Comparison of ENCODE assay signal across 21 cellular contexts in genomic region chr19:18604820-18605159, GRCh38. TPM values are rescaled to one million over a fixed set of nuclear protein-coding genes. Genes with fewer than 3 reads are reported as not detected.
DNase-seq lines count a peak whose midpoint lies in the region; ATAC-seq and TF ChIP-seq lines count a peak whose summit lies in the region.
"Had no signal": no experiment of that assay in that cellular context is flagged by ENCODE, and none has a peak within 500 bp of the region (broad histone marks: within the 10 kb centered on the region; RNA-seq: fewer than 3 reads in every experiment).

No MANE protein-coding gene starts in this region.

- TF ChIP-seq CTCF in GM23338 (conservative IDR thresholded peaks at IDR 0.05; ENCODE audit: low read depth in 2 of 2) (no peak), coronary artery (IDR thresholded peaks at IDR 0.05) (no peak), osteoblast (IDR thresholded peaks at IDR 0.05; ENCODE audit: extremely low read depth, low read depth, low read length) (no peak), H9 (conservative IDR thresholded peaks at IDR 0.05) (no peak)

- no peak overlapping the region for H3K4ac ChIP-seq in H9 (ENCODE audit: low read depth, low read length)

- H3K18ac ChIP-seq in H9 (ENCODE audit: insufficient read length, low read depth, low read length): no peak overlapping the region

- H3K23ac ChIP-seq in H9 (ENCODE audit: insufficient read length, low read depth, low read length): no peak overlapping the region

- H3K14ac ChIP-seq in H9 (ENCODE audit: insufficient read depth, low read length): no peak overlapping the region

- H3K79me1 ChIP-seq in H9 (ENCODE audit: insufficient read depth, low read depth, low read length, poor library complexity, severe bottlenecking): no peaks in the 10 kb centered on the region

- no peak overlapping the region for H4K5ac ChIP-seq in H9 (ENCODE audit: insufficient read length, low read depth, low read length)

- H3T11ph ChIP-seq in H9 (ENCODE audit: low read length): no peak overlapping the region

- H3K4me1 Mint-ChIP-seq in GM23338 (peaks cover 35% of the 10 kb centered on the region), H9 (peaks cover 28 to 39% of the 10 kb centered on the region in 2 experiments)
- H3K4me1 Mint-ChIP-seq in stimulated activated naive B cell treated with anti-CD40 and anti-IgM and Interleukin-4, amounts not matched to agents 10 μg/mL and 1 μg/mL and 100 μg/mL, for 72 hours: peaks cover 12 to 35% of the 10 kb centered on the region in 2 donors

- no CpG with 5 or more reads among the region's 10 CpGs for WGBS in H9 (ENCODE audit: extremely low coverage, insufficient read length, low lambda C conversion rate)

- H3K4me2 ChIP-seq in GM23338 (peak overlapping the region; percentile 96), osteoblast (ENCODE audit: insufficient read depth, low read length) (peak overlapping the region; percentile 32), H9 (ENCODE audit: insufficient read depth, insufficient read length, low read length) (no peak overlapping the region)

- H3K27ac ChIP-seq in GM23338 (ENCODE audit: low read depth): no peak overlapping the region
- peak overlapping the region in 1 of 2 donors; percentile 76 for H3K27ac ChIP-seq in coronary artery
- H3K27ac ChIP-seq in osteoblast (ENCODE audit: low read depth, low read length): no peak overlapping the region
- H3K27ac ChIP-seq in H9 (ENCODE audit: insufficient read length, low read depth, low read length): no peak overlapping the region

- H3K36me3 ChIP-seq in GM23338 (ENCODE audit: insufficient read depth) (no peaks in the 10 kb centered on the region), osteoblast (ENCODE audit: insufficient read depth, low read length) (no peaks in the 10 kb centered on the region)
- H3K36me3 ChIP-seq: tibial nerve had no signal

- peaks cover 31% of the 10 kb centered on the region for H3F3A ChIP-seq in GM23338 (replicated peaks; ENCODE audit: low read depth)

- 0 out of 2 replicates have a peak, but pooled peaks cover 7% of the 10 kb centered on the region for H4K20me1 ChIP-seq in GM23338 (replicated peaks; ENCODE audit: insufficient read depth)
- no peaks in the 10 kb centered on the region for H4K20me1 ChIP-seq in osteoblast (ENCODE audit: insufficient read depth, low read length)
- H4K20me1 ChIP-seq in H9 (ENCODE audit: control insufficient read depth, insufficient read depth, insufficient read length): no peaks in the 10 kb centered on the region

- no peak overlapping the region for H2BK12ac ChIP-seq in H9 (ENCODE audit: insufficient read length, low read depth, low read length)

- peaks cover 3% of the 10 kb centered on the region for H3K23me2 ChIP-seq in H9 (ENCODE audit: insufficient read length, low read depth, low read length, poor library complexity, severe bottlenecking)

- DNase-seq in GM23338 (ENCODE audit: low spot score) (no peak), coronary artery (ENCODE audit: low spot score) (no peak), osteoblast (ENCODE audit: insufficient read length, low spot score, missing footprints) (peak; percentile 85), H9 (no peak)
- DNase-seq in stimulated activated naive B cell treated with anti-CD40 and anti-IgM and Interleukin-4, amounts not matched to agents 10 μg/mL and 1 μg/mL and 100 μg/mL, for 72 hours: no peak
- DNase-seq: activated CD4-positive, alpha-beta T cell treated with anti-CD3 and anti-CD28 coated beads for 48 hours; activated CD8-positive, alpha-beta memory T cell treated with anti-CD3 and anti-CD28 coated beads, Interleukin-2, amount 50 U/mL, for 4 hours; activated effector memory CD4-positive, alpha-beta T cell treated with Interleukin-2 at 50 U/mL for 16 hours; CD4-positive, alpha-beta memory T cell; HFFc6; midbrain; MM.1S; NCI-H146; NCI-H2171; NCI-H69; stimulated activated CD4-positive, alpha-beta T cell treated with anti-CD3 and anti-CD28 coated beads, Interleukin-15, amount 100 ng/mL, for 24 hours; T-cell had no signal

- H3K36me3 Mint-ChIP-seq in GM23338 (ENCODE audit: low read depth) (peaks cover 2% of the 10 kb centered on the region; the same call in 1 of the 3 replicates), H9 (ENCODE audit: insufficient read depth in 1 of 3, low read depth in 3 of 3) (peaks cover 0 to 6% (median 0%) of the 10 kb centered on the region in 3 experiments; a peak in 2 of 7 replicates)
- no peaks in the 10 kb centered on the region for H3K36me3 Mint-ChIP-seq in stimulated activated naive B cell treated with anti-CD40 and anti-IgM and Interleukin-4, amounts not matched to agents 10 μg/mL and 1 μg/mL and 100 μg/mL, for 72 hours
- H3K36me3 Mint-ChIP-seq: CD4-positive, alpha-beta memory T cell; T-cell had no signal

- no peaks in the 10 kb centered on the region for H3K9me2 ChIP-seq in GM23338 (ENCODE audit: insufficient read depth)

- H4K91ac ChIP-seq in H9 (ENCODE audit: insufficient read length, low read depth, low read length): no peak overlapping the region

- H3K27me3 Mint-ChIP-seq in GM23338 (ENCODE audit: insufficient read depth, low read depth, poor library complexity): peaks cover 79% of the 10 kb centered on the region
- H3K27me3 Mint-ChIP-seq in stimulated activated naive B cell treated with anti-CD40 and anti-IgM and Interleukin-4, amounts not matched to agents 10 μg/mL and 1 μg/mL and 100 μg/mL, for 72 hours: peaks cover 63 to 80% of the 10 kb centered on the region in 2 donors
- H3K27me3 Mint-ChIP-seq in H9 (ENCODE audit: low read depth): peaks cover 86% of the 10 kb centered on the region

- H3K9me3 Mint-ChIP-seq in GM23338 (no peaks in the 10 kb centered on the region; the same call in 2 of the 3 replicates), H9 (no peaks in the 10 kb centered on the region; a peak in 1 of 5 replicates)
- H3K9me3 Mint-ChIP-seq in stimulated activated naive B cell treated with anti-CD40 and anti-IgM and Interleukin-4, amounts not matched to agents 10 μg/mL and 1 μg/mL and 100 μg/mL, for 72 hours: no peaks in the 10 kb centered on the region
- H3K9me3 Mint-ChIP-seq: dendritic cell treated with granulocyte-macrophage colony-stimulating factor and Interleukin-4, amounts not matched to agents 40 ng/mL and 50 ng/mL, for 4 days; HFFc6; T-cell had no signal

- H2BK20ac ChIP-seq in H9 (ENCODE audit: low read depth, low read length, poor library complexity, severe bottlenecking): no peak overlapping the region

- H2BK120ac ChIP-seq in H9 (ENCODE audit: low read depth, low read length, poor library complexity, severe bottlenecking): no peak overlapping the region

- no peak overlapping the region for H4K8ac ChIP-seq in H9 (replicated peaks; ENCODE audit: insufficient read length, low read depth, low read length)

- H2BK15ac ChIP-seq in H9 (ENCODE audit: low read depth, low read length): no peak overlapping the region

- H3K4me3 Mint-ChIP-seq in GM23338 (peak overlapping the region; percentile 67; the same call in 1 of the 3 replicates), H9 (peak overlapping the region in 1 of 2 experiments; percentile 75; a peak in 1 of 5 replicates)
- H3K4me3 Mint-ChIP-seq in stimulated activated naive B cell treated with anti-CD40 and anti-IgM and Interleukin-4, amounts not matched to agents 10 μg/mL and 1 μg/mL and 100 μg/mL, for 72 hours: no peak overlapping the region
- H3K4me3 Mint-ChIP-seq: dendritic cell treated with granulocyte-macrophage colony-stimulating factor and Interleukin-4, amounts not matched to agents 40 ng/mL and 50 ng/mL, for 4 days had no signal

- no peak overlapping the region for H2AK5ac ChIP-seq in H9 (ENCODE audit: insufficient read length, low read length)

- no peak overlapping the region for H2BK5ac ChIP-seq in H9 (ENCODE audit: insufficient read length, low read length)

- H3K9ac ChIP-seq in H9 (ENCODE audit: extremely low read depth, insufficient read length, low read length): no peak overlapping the region

- ATAC-seq in GM23338 (no peak), HG03025 (IDR thresholded peaks at IDR 0.05; ENCODE audit: low FRiP score, unreplicated experiment) (no peak)
- no peak for ATAC-seq in stimulated activated naive B cell treated with anti-CD40 and anti-IgM and Interleukin-4, amounts not matched to agents 10 μg/mL and 1 μg/mL and 100 μg/mL, for 72 hours (replicated peaks)

- no peak overlapping the region for H3K27ac Mint-ChIP-seq in GM23338
- H3K27ac Mint-ChIP-seq in stimulated activated naive B cell treated with anti-CD40 and anti-IgM and Interleukin-4, amounts not matched to agents 10 μg/mL and 1 μg/mL and 100 μg/mL, for 72 hours: no peak overlapping the region
- no peak overlapping the region; a peak in 1 of 7 replicates for H3K27ac Mint-ChIP-seq in H9
- H3K27ac Mint-ChIP-seq: CD4-positive, alpha-beta memory T cell; dendritic cell treated with granulocyte-macrophage colony-stimulating factor and Interleukin-4, amounts not matched to agents 40 ng/mL and 50 ng/mL, for 4 days; HFFc6; T-cell had no signal

- H3K4me3 ChIP-seq in GM23338: peak overlapping the region; percentile 57
- H3K4me3 ChIP-seq in coronary artery: peak overlapping the region; percentile 71
- H3K4me3 ChIP-seq in osteoblast (ENCODE audit: insufficient read depth, low read length): no peak overlapping the region

- H2AFZ ChIP-seq in GM23338 (no peak overlapping the region), osteoblast (ENCODE audit: low read length) (no peak overlapping the region), H9 (ENCODE audit: low read length) (no peak overlapping the region)

- no peaks in the 10 kb centered on the region for H3K9me3 ChIP-seq in osteoblast (ENCODE audit: low read depth, low read length)
- H3K9me3 ChIP-seq in H9 (ENCODE audit: control insufficient read depth, low read depth, low read length): no peaks in the 10 kb centered on the region
- H3K9me3 ChIP-seq: tibial nerve had no signal

- no peaks in the 10 kb centered on the region for H3K79me2 ChIP-seq in GM23338 (replicated peaks; ENCODE audit: insufficient read depth)
- H3K79me2 ChIP-seq in osteoblast (ENCODE audit: insufficient read depth, low read length): no peaks in the 10 kb centered on the region
- no peaks in the 10 kb centered on the region for H3K79me2 ChIP-seq in H9 (ENCODE audit: insufficient read depth, low read length)

- H3K27me3 ChIP-seq in GM23338 (ENCODE audit: insufficient read depth) (peaks cover 91% of the 10 kb centered on the region), osteoblast (ENCODE audit: insufficient read depth, low read length) (peaks cover 30% of the 10 kb centered on the region), H9 (ENCODE audit: insufficient read depth, low read length) (peaks cover 60% of the 10 kb centered on the region)

- H3K4me1 ChIP-seq in GM23338 (ENCODE audit: insufficient read depth): peaks cover 38% of the 10 kb centered on the region
- H3K4me1 ChIP-seq in osteoblast (ENCODE audit: insufficient read depth, low read length): no peaks in the 10 kb centered on the region
- H3K4me1 ChIP-seq in H9 (ENCODE audit: insufficient read depth, low read length): peaks cover 5% of the 10 kb centered on the region; the same call in 1 of the 2 replicates

- H3K56ac ChIP-seq in H9 (ENCODE audit: insufficient read length, low read depth, low read length): no peak overlapping the region

RNA-seq across cellular contexts. Expression of gene CRLF1, which starts 1.8 kb away (rescaled TPM):
- 17.1 and 18.1 TPM in 2 replicates for total RNA-seq in GM23338 (2014; rRNA removed; shearing (Covaris generic))
- 19.7 and 22.9 TPM in 2 replicates for polyA plus RNA-seq in GM23338 (2016; fragmentation: Nextera tagmentation; extraction: Ambion mirVana)
- 6.9 and 15.9 TPM in 2 replicates for total RNA-seq in osteoblast
- total RNA-seq in H9 (2021): 13.9 and 16.2 TPM in 2 replicates
- total RNA-seq: CD4-positive, alpha-beta memory T cell; fibroblast of villous mesenchyme had no signal

RNA-seq across cellular contexts. Expression of gene TMEM59L, which starts 7.9 kb away (rescaled TPM):
- 6.8 and 9.8 TPM in 2 replicates for total RNA-seq in GM23338 (2014; rRNA removed; shearing (Covaris generic))
- 15.7 and 16.2 TPM in 2 replicates for polyA plus RNA-seq in GM23338 (2016; fragmentation: Nextera tagmentation; extraction: Ambion mirVana)
- 0.36 and 2.1 TPM in 2 replicates for total RNA-seq in osteoblast
- 11.2 and 12.0 TPM in 2 replicates for total RNA-seq in H9 (2021)
- total RNA-seq: CD4-positive, alpha-beta memory T cell had no signal
- polyA plus RNA-seq: CD4-positive, alpha-beta memory T cell had no signal

RNA-seq across cellular contexts. Expression of gene REX1BD, which starts 16.2 kb away (rescaled TPM):
- total RNA-seq in GM23338 (2014; rRNA removed; shearing (Covaris generic)): 121 and 124 TPM in 2 replicates
- polyA plus RNA-seq in GM23338 (2016; fragmentation: Nextera tagmentation; extraction: Ambion mirVana): 135 and 138 TPM in 2 replicates
- total RNA-seq in osteoblast (27.7 and 29.7 TPM in 2 replicates), H9 (2021) (72.3 and 79.0 TPM in 2 replicates)

RNA-seq across cellular contexts. Expression of gene KLHL26, which starts 32.0 kb away (rescaled TPM):
- 11.2 and 13.7 TPM in 2 replicates for total RNA-seq in GM23338 (2014; rRNA removed; shearing (Covaris generic))
- polyA plus RNA-seq in GM23338 (2016; fragmentation: Nextera tagmentation; extraction: Ambion mirVana): 3.6 and 6.4 TPM in 2 replicates
- total RNA-seq in osteoblast: 5.1 and 5.3 TPM in 2 replicates
- total RNA-seq in H9 (2021): 9.8 and 10.7 TPM in 2 replicates

RNA-seq across cellular contexts. Expression of gene UBA52, which starts 33.1 kb away (rescaled TPM):
- total RNA-seq in GM23338 (2014; rRNA removed; shearing (Covaris generic)): 627 and 649 TPM in 2 replicates
- 1,301 and 1,361 TPM in 2 replicates for polyA plus RNA-seq in GM23338 (2016; fragmentation: Nextera tagmentation; extraction: Ambion mirVana)
- total RNA-seq in osteoblast (554 and 556 TPM in 2 replicates), H9 (2021) (1,265 and 1,276 TPM in 2 replicates)
